In genomic region chr17:75812096-75813001, GRCh38 we compare ENCODE assay signal across 24 cellular contexts. TPM values are rescaled to one million over a fixed set of nuclear protein-coding genes. Genes with fewer than 3 reads are reported as not detected.
DNase-seq lines count a peak whose midpoint lies in the region; ATAC-seq, FAIRE-seq and TF ChIP-seq lines count a peak whose summit lies in the region.
"Had no signal": no experiment of that assay in that cellular context is flagged by ENCODE, and none has a peak within 500 bp of the region (broad histone marks: within the 10 kb centered on the region; RNA-seq: fewer than 3 reads in every experiment).

No MANE protein-coding gene starts in this region.

- TF ChIP-seq POLR2A in spleen (IDR thresholded peaks at IDR 0.05), result no peak

- POLR2A ChIA-PET in activated B cell treated with CpG ODN at 0.5 μM for 24 hours (lab: Charles Lee), result interaction anchor here (1.2 kb wide), 1 partner anchor 32 kb away, joined by 3 read pairs; no protein-coding TSS in a partner anchor

- FAIRE-seq in D721Med (lab: Jason Lieb, UNC), result no peak

- DNase-seq in activated B cell treated with CpG ODN at 0.5 μM for 24 hours, result no peak
- DNase-seq in foreskin keratinocyte, result peak in 1 of 2 donors; percentile 22
- DNase-seq in spleen, result peak; percentile 44
- DNase-seq in D721Med (ENCODE audit: insufficient read length, low spot score), result no peak
- DNase-seq: activated CD4-positive, alpha-beta T cell treated with anti-CD3 and anti-CD28 coated beads for 1 hour; activated CD8-positive, alpha-beta memory T cell treated with anti-CD3 and anti-CD28 coated beads for 24 hours; activated naive CD4-positive, alpha-beta T cell; activated T-cell treated with anti-CD3 and anti-CD28 coated beads, Interleukin-2, amount 50 U/mL, for 24 hours; amniotic stem cell; CD4-positive, alpha-beta memory T cell; DMS153; HCEC 1CT; immature natural killer cell; NCI-H1105 treated with DMSO at 0.1 percent for 48 hours; NCI-H2081; NCI-H446; psoas muscle; SHP77; stimulated activated CD4-positive, alpha-beta T cell treated with anti-CD3 and anti-CD28 coated beads, Interleukin-2, amount 100 ng/mL, for 24 hours; stimulated activated naive CD4-positive, alpha-beta T cell treated with Interleukin-2 at 50 U/mL for 16 hours had no signal

- H3K36me3 Mint-ChIP-seq in activated B cell treated with CpG ODN at 0.5 μM for 24 hours (ENCODE audit: low read depth), result peaks cover 60% of the 10 kb centered on the region
- H3K36me3 Mint-ChIP-seq: IgD-negative memory B cell had no signal

- H3K4me3 ChIP-seq in spleen, result no peak overlapping the region
- H3K4me3 ChIP-seq: lower lobe of right lung, psoas muscle had no signal

- H3K27ac ChIP-seq in foreskin keratinocyte (no peak overlapping the region), spleen (no peak overlapping the region)
- H3K27ac ChIP-seq: lower lobe of right lung, psoas muscle had no signal

- H3K27ac Mint-ChIP-seq in activated B cell treated with CpG ODN at 0.5 μM for 24 hours, result peak overlapping the region; percentile 37
- H3K27ac Mint-ChIP-seq: activated T-cell treated with anti-CD3 and anti-CD28 coated beads, Interleukin-2, amount 50 U/mL, for 24 hours; dendritic cell treated with granulocyte-macrophage colony-stimulating factor and Interleukin-4, amounts not matched to agents 40 ng/mL and 50 ng/mL, for 4 days; immature natural killer cell had no signal

- peaks cover 0 to 88% (median 76%) of the 10 kb centered on the region in 6 donors for H3K36me3 ChIP-seq in spleen

- 91 to 97% (median 95%) methylated on average over 26 to 27 of the region's 27 CpGs for WGBS in spleen, 5 donors

- H3K4me1 ChIP-seq in foreskin keratinocyte (peaks cover 7% of the 10 kb centered on the region), spleen (peaks cover 0 to 18% (median 4%) of the 10 kb centered on the region in 6 donors)

- no peak overlapping the region for H3K4me3 Mint-ChIP-seq in activated B cell treated with CpG ODN at 0.5 μM for 24 hours
- H3K4me3 Mint-ChIP-seq: activated T-cell treated with anti-CD3 and anti-CD28 coated beads, Interleukin-2, amount 50 U/mL, for 24 hours; CD4-positive, alpha-beta memory T cell; dendritic cell treated with granulocyte-macrophage colony-stimulating factor and Interleukin-4, amounts not matched to agents 40 ng/mL and 50 ng/mL, for 4 days; IgD-negative memory B cell; immature natural killer cell had no signal

- intact Hi-C loops in activated B cell treated with CpG ODN at 0.5 μM for 24 hours (cut with micrococcal nuclease), result no loop called here
- intact Hi-C loops in spleen (cut with DNase I; ENCODE audit: low total_unique reads), result no loop called here

- no peaks in the 10 kb centered on the region for H3K9me3 Mint-ChIP-seq in activated B cell treated with CpG ODN at 0.5 μM for 24 hours
- H3K9me3 Mint-ChIP-seq: activated T-cell treated with anti-CD3 and anti-CD28 coated beads, Interleukin-2, amount 50 U/mL, for 24 hours; CD4-positive, alpha-beta memory T cell; dendritic cell treated with granulocyte-macrophage colony-stimulating factor and Interleukin-4, amounts not matched to agents 40 ng/mL and 50 ng/mL, for 4 days; IgD-negative memory B cell had no signal

- ATAC-seq in activated B cell treated with CpG ODN at 0.5 μM for 24 hours (ENCODE audit: low read depth) (no peak), foreskin keratinocyte (no peak), HG03108 (IDR thresholded peaks at IDR 0.05; ENCODE audit: unreplicated experiment) (no peak)
- ATAC-seq: lower lobe of right lung, psoas muscle had no signal

- no peaks in the 10 kb centered on the region for H3K9me3 ChIP-seq in spleen
- H3K9me3 ChIP-seq: lower lobe of right lung, psoas muscle had no signal

- CTCF ChIA-PET in activated B cell treated with CpG ODN at 0.5 μM for 24 hours (lab: Charles Lee), result interaction anchor here (0.6 kb wide), 1 partner anchor 51 kb away, joined by 3 read pairs; no protein-coding TSS in a partner anchor

- peaks cover 14% of the 10 kb centered on the region for H3K4me1 Mint-ChIP-seq in activated B cell treated with CpG ODN at 0.5 μM for 24 hours

- no peaks in the 10 kb centered on the region for H3K27me3 ChIP-seq in foreskin keratinocyte
- no peaks in the 10 kb centered on the region for H3K27me3 ChIP-seq in spleen (replicated peaks in 1 of 7)

- H3K27me3 Mint-ChIP-seq in activated B cell treated with CpG ODN at 0.5 μM for 24 hours, result no peaks in the 10 kb centered on the region
- H3K27me3 Mint-ChIP-seq: activated T-cell treated with anti-CD3 and anti-CD28 coated beads, Interleukin-2, amount 50 U/mL, for 24 hours; CD4-positive, alpha-beta memory T cell; dendritic cell treated with granulocyte-macrophage colony-stimulating factor and Interleukin-4, amounts not matched to agents 40 ng/mL and 50 ng/mL, for 4 days; IgD-negative memory B cell had no signal

- TF ChIP-seq CTCF in activated B cell treated with CpG ODN at 0.5 μM for 24 hours (IDR thresholded peaks at IDR 0.05), result no peak
- peak; percentile 2 for TF ChIP-seq CTCF in foreskin keratinocyte (conservative IDR thresholded peaks at IDR 0.05)
- no peak for TF ChIP-seq CTCF in spleen (IDR thresholded peaks at IDR 0.05 in 8 of 11, conservative IDR thresholded peaks at IDR 0.05 in 3 of 11)
- no peak for TF ChIP-seq CTCF in D721Med (IDR thresholded peaks at IDR 0.05; ENCODE audit: insufficient read depth, missing control alignments)

RNA-seq across cellular contexts. Expression of gene UNK, which starts 27.7 kb away (rescaled TPM):
- total RNA-seq in activated B cell treated with CpG ODN at 0.5 μM for 24 hours (52.3 and 61.2 TPM in 2 replicates), foreskin keratinocyte (15.0 and 16.3 TPM in 2 replicates), spleen (10 to 100 TPM; 35.4 to 53.8 (median 48.6) TPM)
- polyA plus RNA-seq in foreskin keratinocyte (11.3 and 12.7 TPM in 2 replicates), spleen (10 to 100 TPM; 19.0 to 41.9 (median 25.8) TPM)

RNA-seq across cellular contexts. Expression of gene UNC13D, which starts 31.9 kb away (rescaled TPM):
- total RNA-seq in activated B cell treated with CpG ODN at 0.5 μM for 24 hours, result 90.4 and 102 TPM in 2 replicates
- total RNA-seq in foreskin keratinocyte, result 0.53 and 1.0 TPM in 2 replicates
- polyA plus RNA-seq in foreskin keratinocyte, result 0.80 and 0.82 TPM in 2 replicates
- 100 to 1,000 TPM in 6 of 7 donors, 10 to 100 TPM in 1; 87.1 to 187 (median 129) TPM for total RNA-seq in spleen
- polyA plus RNA-seq in spleen, result 10 to 100 TPM; 36.4 to 86.1 (median 53.0) TPM

RNA-seq across cellular contexts. Expression of gene WBP2, which starts 42.8 kb away (rescaled TPM):
- total RNA-seq in activated B cell treated with CpG ODN at 0.5 μM for 24 hours, result 66.0 and 68.7 TPM in 2 replicates
- 38.6 and 42.2 TPM in 2 replicates for total RNA-seq in foreskin keratinocyte
- 73.9 and 74.2 TPM in 2 replicates for polyA plus RNA-seq in foreskin keratinocyte
- total RNA-seq in spleen, result 100 to 1,000 TPM in 4 of 7 donors, 10 to 100 TPM in 3; 46.7 to 144 (median 125) TPM
- 100 to 1,000 TPM in 1 of 3 donors, 10 to 100 TPM in 2; 70.2 to 104 (median 74.1) TPM for polyA plus RNA-seq in spleen

RNA-seq across cellular contexts. Expression of gene GALK1, which starts 47.4 kb away (rescaled TPM):
- total RNA-seq in activated B cell treated with CpG ODN at 0.5 μM for 24 hours (14.9 and 22.9 TPM in 2 replicates), foreskin keratinocyte (6.8 and 8.3 TPM in 2 replicates), spleen (10 to 100 TPM; 23.5 to 45.1 (median 33.5) TPM)
- polyA plus RNA-seq in foreskin keratinocyte (5.3 and 7.8 TPM in 2 replicates), spleen (10 to 100 TPM; 34.2 to 45.9 (median 37.0) TPM)

Comparison
In these comparisons a context has a peak if more than half of its experiments do, and no peak if none do; other contexts are left out.
1. RNA of gene UNC13D, which starts 31.9 kb away (total RNA-seq): 87.1 to 187 TPM in spleen and 90.4 to 102 TPM in activated B cell treated with CpG ODN at 0.5 μM for 24 hours; 0.53 to 1.0 TPM in foreskin keratinocyte; every median in the first group is over 10 times any median in the second.